Comparison of ENCODE assay signal across 8 cellular contexts in genomic region chr16:8959921-8960787, GRCh38. TPM values are rescaled to one million over a fixed set of nuclear protein-coding genes. Genes with fewer than 3 reads are reported as not detected.
DNase-seq lines count a peak whose midpoint lies in the region; ATAC-seq and TF ChIP-seq lines count a peak whose summit lies in the region.

No MANE protein-coding gene starts in this region.

- H3K9me3 ChIP-seq in Loucy (ENCODE audit: insufficient read depth, low read depth, low read length) (no peaks in the 10 kb centered on the region), muscle layer of colon (ENCODE audit: low read length) (no peaks in the 10 kb centered on the region)

- intact Hi-C loops in Calu3 (cut with micrococcal nuclease; ENCODE audit: unreplicated experiment): loop anchor here (5.0 to 10.0 kb wide), 3 partner anchors 48 to 152 kb away; partner anchors contain the start of gene HAPSTR1

- H3K4me2 ChIP-seq in Loucy (ENCODE audit: low read depth, low read length, poor library complexity, severe bottlenecking): peak overlapping the region; percentile 89

- CTCF ChIA-PET in Calu3 (lab: Charles Lee): interaction anchor here (2.5 kb wide), 1 partner anchor 24 kb away, joined by 7 read pairs; no protein-coding TSS in a partner anchor

- peaks cover 43% of the 10 kb centered on the region for H3K4me1 ChIP-seq in Loucy (ENCODE audit: insufficient read depth, low read length, poor library complexity, severe bottlenecking)
- peaks cover 72% of the 10 kb centered on the region for H3K4me1 ChIP-seq in muscle layer of colon (ENCODE audit: insufficient read depth, low read length)

- no peaks in the 10 kb centered on the region for H3F3A ChIP-seq in Loucy (ENCODE audit: low read depth)

- no peaks in the 10 kb centered on the region for H3K9me2 ChIP-seq in Loucy (replicated peaks; ENCODE audit: low read depth, low read length)

- peaks cover 43% of the 10 kb centered on the region for H3K36me3 Mint-ChIP-seq in Calu3 (ENCODE audit: insufficient read depth, unreplicated experiment)

- H4K20me1 ChIP-seq in Loucy (ENCODE audit: insufficient read depth, low read length, poor library complexity, severe bottlenecking): peaks cover 67% of the 10 kb centered on the region

- peaks cover 66% of the 10 kb centered on the region for H3K4me1 Mint-ChIP-seq in Calu3 (ENCODE audit: low read depth, unreplicated experiment)

- H3K4me3 ChIP-seq in Loucy (ENCODE audit: low read length, poor library complexity, severe bottlenecking) (peak overlapping the region; percentile 81), cardiac fibroblast (replicated peaks in 1 of 2; ENCODE audit: low read depth in 2 of 2, low read length in 2 of 2) (no peak overlapping the region), muscle layer of colon (ENCODE audit: low read depth in 1 of 2, low read length in 2 of 2) (peak overlapping the region in 1 of 2 donors; percentile 43)

- H3K79me2 ChIP-seq in Loucy (ENCODE audit: insufficient read depth, low read length): peaks cover 79% of the 10 kb centered on the region

- H3K27me3 Mint-ChIP-seq in Calu3 (ENCODE audit: unreplicated experiment): no peaks in the 10 kb centered on the region

- H3K9ac ChIP-seq in Loucy (ENCODE audit: low read depth, low read length, poor library complexity, severe bottlenecking) (peak overlapping the region; percentile 41), muscle layer of colon (ENCODE audit: low read length) (no peak overlapping the region)

- TF ChIP-seq CTCF in Calu3 (IDR thresholded peaks at IDR 0.05; ENCODE audit: unreplicated experiment) (no peak), Loucy (conservative IDR thresholded peaks at IDR 0.05; ENCODE audit: low read length) (no peak), cardiac fibroblast (IDR thresholded peaks at IDR 0.05; ENCODE audit: low read depth, low read length) (no peak)

- H3K36me3 ChIP-seq in Loucy (ENCODE audit: insufficient read depth, low read length) (no peaks in the 10 kb centered on the region), muscle layer of colon (ENCODE audit: insufficient read depth, low read length) (no peaks in the 10 kb centered on the region)

- no TSS peak for BruUV-seq in Calu3 (replicated peaks; lab: Mats Ljungman, UMichigan)

- ATAC-seq in GM18873 (IDR thresholded peaks at IDR 0.05; ENCODE audit: low FRiP score, unreplicated experiment): no peak

- DNase-seq in Calu3: no peak
- DNase-seq in cardiac fibroblast (ENCODE audit: low read depth in 2 of 2): peak; percentile 33 to 41
- DNase-seq in NCI-H345 treated with DMSO at 0.1 percent for 48 hours (lab: John Stamatoyannopoulos, UW; ENCODE audit: unreplicated experiment): no peak
- DNase-seq in NCI-H2107 (lab: John Stamatoyannopoulos, UW): no peak
- DNase-seq in Ammon's horn (ENCODE audit: low spot score): no peak

- no peaks in the 10 kb centered on the region for H3K27me3 ChIP-seq in Loucy (ENCODE audit: insufficient read depth, low read length, poor library complexity, severe bottlenecking)
- no peaks in the 10 kb centered on the region for H3K27me3 ChIP-seq in muscle layer of colon (ENCODE audit: control insufficient read depth in 1 of 2, insufficient read depth in 2 of 2, low read length in 2 of 2)

- no peaks in the 10 kb centered on the region for H3K9me3 Mint-ChIP-seq in Calu3 (ENCODE audit: low read depth, unreplicated experiment)

- H3K4me3 Mint-ChIP-seq in Calu3 (ENCODE audit: low read depth, unreplicated experiment): peak overlapping the region; percentile 99

- no peak overlapping the region for H3K27ac Mint-ChIP-seq in Calu3 (ENCODE audit: unreplicated experiment)

- H2AFZ ChIP-seq in Loucy (ENCODE audit: low read length): no peak overlapping the region

- peak overlapping the region; percentile 60 for H3K27ac ChIP-seq in muscle layer of colon (ENCODE audit: low read depth, low read length)

RNA-seq across cellular contexts. Expression of gene USP7, which starts 3.6 kb away (rescaled TPM):
- 126 and 165 TPM in 2 replicates for total RNA-seq in Calu3 (2022)

Comparison
In these comparisons a context has a peak if more than half of its experiments do, and no peak if none do; other contexts are left out.
1. DNase-seq: peak in cardiac fibroblast (2 of 2); none in Calu3 (single experiment), NCI-H345 treated with DMSO at 0.1 percent for 48 hours (single experiment), NCI-H2107 (single experiment) and Ammon's horn (single experiment).